Comparison of ENCODE assay signal across 28 cellular contexts in genomic region chr4:146155152-146155724, GRCh38. TPM values are rescaled to one million over a fixed set of nuclear protein-coding genes. Genes with fewer than 3 reads are reported as not detected.
A peak's percentile ranks its signal among the peaks of the same experiment; 100 is the strongest.
DNase-seq lines count a peak whose midpoint lies in the region; ATAC-seq, FAIRE-seq and TF ChIP-seq lines count a peak whose summit lies in the region.
"Had no signal": no experiment of that assay in that cellular context is flagged by ENCODE, and none has a peak within 500 bp of the region (broad histone marks: within the 10 kb centered on the region; RNA-seq: fewer than 3 reads in every experiment).

No MANE protein-coding gene starts in this region.

- peaks cover 11% of the 10 kb centered on the region for H3K4me1 Mint-ChIP-seq in activated CD8-positive, alpha-beta memory T cell treated with anti-CD3 and anti-CD28 coated beads, Interleukin-2, amount 10 ng/mL, durations not matched to agents 7 days and 5 days
- H3K4me1 Mint-ChIP-seq in stimulated activated effector memory CD8-positive, alpha-beta T cell treated with anti-CD3 and anti-CD28 coated beads, Interleukin-12 subunit alpha, Interleukin-12 subunit beta, amount 100 ng/mL, for 72 hours: peaks cover 10% of the 10 kb centered on the region
- H3K4me1 Mint-ChIP-seq: natural killer cell had no signal

- DNase-seq in activated CD8-positive, alpha-beta memory T cell treated with anti-CD3 and anti-CD28 coated beads, Interleukin-2, amount 10 ng/mL, durations not matched to agents 7 days and 5 days: no peak
- DNase-seq in activated CD8-positive, alpha-beta memory T cell treated with anti-CD3 and anti-CD28 coated beads for 24 hours: no peak
- no peak for DNase-seq in stimulated activated effector memory CD8-positive, alpha-beta T cell treated with anti-CD3 and anti-CD28 coated beads, Interleukin-12 subunit alpha, Interleukin-12 subunit beta, amount 100 ng/mL, for 72 hours (ENCODE audit: low spot score in 2 of 2)
- DNase-seq in H54 (ENCODE audit: insufficient read length, low spot score): no peak
- DNase-seq in T1000 (lab: John Stamatoyannopoulos, UW): no peak
- DNase-seq: activated CD4-positive, alpha-beta T cell treated with anti-CD3 and anti-CD28 coated beads, Interleukin-2, amount 10 ng/mL, durations not matched to agents 24 days and 14 days; activated naive CD4-positive, alpha-beta T cell treated with anti-CD3 and anti-CD28 coated beads, Interleukin-2, amount 50 U/mL, for 16 hours; AML-193; CD8-positive, alpha-beta T cell; DMS 273 treated with DMSO at 0.1 percent for 48 hours; effector memory CD4-positive, alpha-beta T cell; heart right ventricle; lower lobe of right lung; natural killer cell; NCI-H1092 treated with DMSO at 0.1 percent for 48 hours; NCI-H187 treated with DMSO at 0.1 percent for 48 hours; NCI-H524 treated with DMSO at 0.1 percent for 48 hours; SIG-M5 had no signal

- peaks cover 4% of the 10 kb centered on the region for H3K9me3 Mint-ChIP-seq in activated CD8-positive, alpha-beta memory T cell treated with anti-CD3 and anti-CD28 coated beads, Interleukin-2, amount 10 ng/mL, durations not matched to agents 7 days and 5 days (ENCODE audit: low read depth)
- no peaks in the 10 kb centered on the region for H3K9me3 Mint-ChIP-seq in stimulated activated effector memory CD8-positive, alpha-beta T cell treated with anti-CD3 and anti-CD28 coated beads, Interleukin-12 subunit alpha, Interleukin-12 subunit beta, amount 100 ng/mL, for 72 hours
- H3K9me3 Mint-ChIP-seq: activated T-helper 1 cell treated with anti-CD3 and anti-CD28 coated beads, Interleukin-12 subunit alpha, Interleukin-12 subunit beta, Interleukin-2, Interleukin-4 antibody, amounts not matched to agents 30 ng/mL and 10 ng/mL and 1 ng/mL, durations not matched to agents 14 hours and 24 hours and 36 hours had no signal

- no peak overlapping the region for H3K27ac Mint-ChIP-seq in activated CD8-positive, alpha-beta memory T cell treated with anti-CD3 and anti-CD28 coated beads, Interleukin-2, amount 10 ng/mL, durations not matched to agents 7 days and 5 days
- H3K27ac Mint-ChIP-seq in stimulated activated effector memory CD8-positive, alpha-beta T cell treated with anti-CD3 and anti-CD28 coated beads, Interleukin-12 subunit alpha, Interleukin-12 subunit beta, amount 100 ng/mL, for 72 hours: no peak overlapping the region
- H3K27ac Mint-ChIP-seq: activated CD4-positive, alpha-beta T cell treated with anti-CD3 and anti-CD28 coated beads, Interleukin-2, amount 10 ng/mL, durations not matched to agents 24 days and 14 days; activated T-helper 1 cell treated with anti-CD3 and anti-CD28 coated beads, Interleukin-12 subunit alpha, Interleukin-12 subunit beta, Interleukin-2, Interleukin-4 antibody, amounts not matched to agents 30 ng/mL and 10 ng/mL and 1 ng/mL, durations not matched to agents 14 hours and 24 hours and 36 hours; CD8-positive, alpha-beta T cell; natural killer cell had no signal

- FAIRE-seq in H54 (lab: Jason Lieb, UNC): no peak
- FAIRE-seq: colon, RCC 7860 had no signal

- peaks cover 4% of the 10 kb centered on the region for H3K36me3 Mint-ChIP-seq in activated CD8-positive, alpha-beta memory T cell treated with anti-CD3 and anti-CD28 coated beads, Interleukin-2, amount 10 ng/mL, durations not matched to agents 7 days and 5 days
- H3K36me3 Mint-ChIP-seq in stimulated activated effector memory CD8-positive, alpha-beta T cell treated with anti-CD3 and anti-CD28 coated beads, Interleukin-12 subunit alpha, Interleukin-12 subunit beta, amount 100 ng/mL, for 72 hours: no peaks in the 10 kb centered on the region
- H3K36me3 Mint-ChIP-seq: CD8-positive, alpha-beta T cell; natural killer cell had no signal

- H3K4me3 Mint-ChIP-seq in activated CD8-positive, alpha-beta memory T cell treated with anti-CD3 and anti-CD28 coated beads, Interleukin-2, amount 10 ng/mL, durations not matched to agents 7 days and 5 days: no peak overlapping the region
- H3K4me3 Mint-ChIP-seq in stimulated activated effector memory CD8-positive, alpha-beta T cell treated with anti-CD3 and anti-CD28 coated beads, Interleukin-12 subunit alpha, Interleukin-12 subunit beta, amount 100 ng/mL, for 72 hours: no peak overlapping the region
- H3K4me3 Mint-ChIP-seq: activated CD4-positive, alpha-beta T cell treated with anti-CD3 and anti-CD28 coated beads, Interleukin-2, amount 10 ng/mL, durations not matched to agents 24 days and 14 days; activated T-helper 1 cell treated with anti-CD3 and anti-CD28 coated beads, Interleukin-12 subunit alpha, Interleukin-12 subunit beta, Interleukin-2, Interleukin-4 antibody, amounts not matched to agents 30 ng/mL and 10 ng/mL and 1 ng/mL, durations not matched to agents 14 hours and 24 hours and 36 hours; CD8-positive, alpha-beta T cell; natural killer cell had no signal

- ATAC-seq in activated CD8-positive, alpha-beta memory T cell treated with anti-CD3 and anti-CD28 coated beads, Interleukin-2, amount 10 ng/mL, durations not matched to agents 7 days and 5 days: peak; percentile 20
- ATAC-seq in GM21619 (IDR thresholded peaks at IDR 0.05; ENCODE audit: unreplicated experiment) (peak; percentile 40), HG03159 (IDR thresholded peaks at IDR 0.05; ENCODE audit: unreplicated experiment) (peak; percentile 45), GM19397 (IDR thresholded peaks at IDR 0.05; ENCODE audit: unreplicated experiment) (no peak)
- ATAC-seq in stimulated activated effector memory CD8-positive, alpha-beta T cell treated with anti-CD3 and anti-CD28 coated beads, Interleukin-12 subunit alpha, Interleukin-12 subunit beta, amount 100 ng/mL, for 72 hours: peak; percentile 76
- ATAC-seq: CD8-positive, alpha-beta T cell; heart right ventricle; lower lobe of right lung; natural killer cell had no signal

- TF ChIP-seq POLR2A in H54 (IDR thresholded peaks at IDR 0.05; ENCODE audit: low read depth, low read length): no peak

- CTCF ChIA-PET in activated CD8-positive, alpha-beta memory T cell treated with anti-CD3 and anti-CD28 coated beads, Interleukin-2, amount 10 ng/mL, durations not matched to agents 7 days and 5 days (lab: Charles Lee): no interaction called here

- peaks cover 7% of the 10 kb centered on the region for H3K27me3 Mint-ChIP-seq in activated CD8-positive, alpha-beta memory T cell treated with anti-CD3 and anti-CD28 coated beads, Interleukin-2, amount 10 ng/mL, durations not matched to agents 7 days and 5 days

RNA-seq across cellular contexts. Expression of gene LSM6, which starts 20.3 kb away (rescaled TPM):
- 10 to 100 TPM; 51.1 to 54.8 TPM for total RNA-seq in activated CD8-positive, alpha-beta memory T cell treated with anti-CD3 and anti-CD28 coated beads, Interleukin-2, amount 10 ng/mL, durations not matched to agents 7 days and 5 days

RNA-seq across cellular contexts. Expression of gene REELD1, which starts 59.1 kb away (rescaled TPM):
- under 1 TPM in 1 of 2 experiments, not detected in 1; 0.45 TPM for total RNA-seq in activated CD8-positive, alpha-beta memory T cell treated with anti-CD3 and anti-CD28 coated beads, Interleukin-2, amount 10 ng/mL, durations not matched to agents 7 days and 5 days
- total RNA-seq: A172; activated CD4-positive, alpha-beta T cell treated with anti-CD3 and anti-CD28 coated beads, Interleukin-2, amount 10 ng/mL, durations not matched to agents 24 days and 14 days; activated T-helper 1 cell treated with anti-CD3 and anti-CD28 coated beads, Interleukin-12 subunit alpha, Interleukin-12 subunit beta, Interleukin-2, Interleukin-4 antibody, amounts not matched to agents 30 ng/mL and 10 ng/mL and 1 ng/mL, durations not matched to agents 14 hours and 24 hours and 36 hours; epithelial cell of proximal tubule; H4; HT-29 had no signal
